12 cellular contexts compared by ENCODE assay signal in genomic region chr19:14775326-14775725, GRCh38. TPM values are rescaled to one million over a fixed set of nuclear protein-coding genes. Genes with fewer than 3 reads are reported as not detected.
"Had no signal": no experiment of that assay in that cellular context is flagged by ENCODE, and none has a peak within 500 bp of the region (broad histone marks: within the 10 kb centered on the region; RNA-seq: fewer than 3 reads in every experiment).

No MANE protein-coding gene starts in this region.

RNA-seq across cellular contexts. Expression of gene OR7A5, which starts 59.7 kb away (rescaled TPM):
- total RNA-seq: activated CD4-positive, alpha-beta T cell treated with anti-CD3 and anti-CD28 coated beads, Interleukin-2, amount 10 ng/mL, durations not matched to agents 7 days and 5 days; activated naive CD8-positive, alpha-beta T cell treated with anti-CD3 and anti-CD28 coated beads, Interleukin-2, amount 10 ng/mL, durations not matched to agents 7 days and 5 days; aorta; cerebellum; dermis microvascular lymphatic vessel endothelial cell; esophagus mucosa; left colon; renal cortical epithelial cell; skeletal muscle tissue; T-helper 1 cell treated with Interleukin-12 subunit alpha and Interleukin-12 subunit beta and Interleukin-4 antibody, amounts not matched to agents 30 ng/mL and 1 ng/mL, for 36 hours; ureter had no signal
- polyA plus RNA-seq: aorta, SK-N-SH had no signal

RNA-seq across cellular contexts. Expression of gene OR7C1, which starts 59.7 kb away (rescaled TPM):
- total RNA-seq: activated CD4-positive, alpha-beta T cell treated with anti-CD3 and anti-CD28 coated beads, Interleukin-2, amount 10 ng/mL, durations not matched to agents 7 days and 5 days; activated naive CD8-positive, alpha-beta T cell treated with anti-CD3 and anti-CD28 coated beads, Interleukin-2, amount 10 ng/mL, durations not matched to agents 7 days and 5 days; aorta; cerebellum; dermis microvascular lymphatic vessel endothelial cell; esophagus mucosa; left colon; renal cortical epithelial cell; skeletal muscle tissue; T-helper 1 cell treated with Interleukin-12 subunit alpha and Interleukin-12 subunit beta and Interleukin-4 antibody, amounts not matched to agents 30 ng/mL and 1 ng/mL, for 36 hours; ureter had no signal
- polyA plus RNA-seq: SK-N-SH had no signal
